ENCODE assay signal across 9 cellular contexts in the genomic region with DNA sequence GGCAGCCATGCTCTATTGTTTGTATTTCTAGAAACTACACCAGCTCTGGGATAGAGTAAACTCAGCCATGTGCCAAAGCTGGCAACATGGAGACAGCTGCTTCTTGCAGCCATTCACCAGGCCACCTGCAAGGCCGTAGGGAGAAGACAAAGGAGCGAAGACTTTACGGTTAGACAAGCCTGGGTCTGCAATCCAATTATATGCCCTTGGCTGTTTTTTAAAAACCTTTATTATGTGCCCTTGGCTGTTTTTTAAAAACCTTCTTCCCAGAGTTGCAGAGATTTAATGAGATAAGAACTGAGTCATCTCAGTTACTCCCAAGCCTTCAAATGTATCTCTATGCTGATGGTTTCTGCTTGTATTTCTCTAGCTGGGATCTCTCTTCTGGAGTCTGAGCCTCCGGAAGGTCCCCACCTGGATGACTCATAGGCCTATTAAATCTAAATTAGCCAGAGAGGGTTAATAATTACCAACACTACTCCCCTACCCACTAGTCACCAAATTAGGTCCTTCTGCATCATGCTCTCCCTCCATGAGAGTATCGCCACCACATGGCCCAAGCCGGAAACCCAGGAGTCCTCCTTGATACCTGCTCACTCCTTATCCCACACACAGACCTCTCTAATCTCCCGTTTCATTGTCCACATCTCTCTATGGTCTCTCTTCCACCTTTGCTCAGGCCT. TPM values are rescaled to one million over a fixed set of nuclear protein-coding genes. Genes with fewer than 3 reads are reported as not detected.
DNase-seq lines count a peak whose midpoint lies in the region; FAIRE-seq and TF ChIP-seq lines count a peak whose summit lies in the region.
"Had no signal": no experiment of that assay in that cellular context is flagged by ENCODE, and none has a peak within 500 bp of the region (broad histone marks: within the 10 kb centered on the region; RNA-seq: fewer than 3 reads in every experiment).

No MANE protein-coding gene starts in this region.

- no peaks in the 10 kb centered on the region for H3K4me1 ChIP-seq in parathyroid adenoma

- FAIRE-seq in GM12891 (lab: Jason Lieb, UNC), result no peak

- no peaks in the 10 kb centered on the region for H3K27me3 ChIP-seq in dorsolateral prefrontal cortex
- no peaks in the 10 kb centered on the region for H3K27me3 ChIP-seq in parathyroid adenoma (ENCODE audit: control insufficient read depth, insufficient read depth, low read length)

- peak overlapping the region in 43 of 59 donors; percentile 8 to 85 (median 62) for H3K27ac ChIP-seq in dorsolateral prefrontal cortex
- no peak overlapping the region for H3K27ac ChIP-seq in parathyroid adenoma

- H3K4me3 ChIP-seq in dorsolateral prefrontal cortex, result no peak overlapping the region
- H3K4me3 ChIP-seq in parathyroid adenoma (ENCODE audit: low read depth, low read length), result no peak overlapping the region

- intact Hi-C loops in dorsolateral prefrontal cortex (cut with DNase I), result no loop called here

- no peaks in the 10 kb centered on the region for H3K9me3 ChIP-seq in parathyroid adenoma (ENCODE audit: control insufficient read depth, low read length)

- no peaks in the 10 kb centered on the region for H3K36me3 ChIP-seq in parathyroid adenoma (ENCODE audit: control insufficient read depth, insufficient read depth, low read length)

- TF ChIP-seq CTCF in dorsolateral prefrontal cortex (IDR thresholded peaks at IDR 0.05 in 54 of 56, conservative IDR thresholded peaks at IDR 0.05 in 2 of 56; ENCODE audit: low read depth in 1 of 56, partially characterized antibody in 56 of 56) (no peak), parathyroid adenoma (IDR thresholded peaks at IDR 0.05) (peak; percentile 5)

- no peak overlapping the region for H3K9ac ChIP-seq in parathyroid adenoma

- TF ChIP-seq POLR2A in GM12891 (IDR thresholded peaks at IDR 0.05; ENCODE audit: low read depth, low read length), result no peak

- peak; percentile 42 for DNase-seq in NCI-H82 (lab: John Stamatoyannopoulos, UW)
- no peak for DNase-seq in NCI-H82 treated with DMSO at 0.1 percent for 48 hours (lab: John Stamatoyannopoulos, UW; ENCODE audit: unreplicated experiment)
- DNase-seq in HT-29 (ENCODE audit: low spot score), result peak; percentile 95
- DNase-seq in dorsolateral prefrontal cortex, result no peak
- no peak for DNase-seq in NCI-H2171 (lab: John Stamatoyannopoulos, UW)
- DNase-seq in GM12891 (ENCODE audit: insufficient read length, low spot score), result no peak
- DNase-seq in GM19238 (ENCODE audit: insufficient read length, low spot score), result no peak
- DNase-seq: stimulated activated CD4-positive, alpha-beta T cell treated with anti-CD3 and anti-CD28 coated beads, Interleukin-4, amount 100 ng/mL, for 1 hour had no signal

- H3K4me2 ChIP-seq in parathyroid adenoma (ENCODE audit: low read length), result no peak overlapping the region

- H2AFZ ChIP-seq in parathyroid adenoma, result peak overlapping the region; percentile 43

- H3K79me2 ChIP-seq in parathyroid adenoma, result no peaks in the 10 kb centered on the region

TF ChIP-seq in GM12891, 5 proteins besides CTCF, POLR2A, EP300 and RAD21:
- TF ChIP-seq POLR2AphosphoS5 (IDR thresholded peaks at IDR 0.05; ENCODE audit: low read depth, low read length) (no peak), TAF1 (IDR thresholded peaks at IDR 0.05; ENCODE audit: low read depth, low read length) (no peak), SPI1 (IDR thresholded peaks at IDR 0.05; ENCODE audit: low read depth, low read length) (no peak), POU2F2 (IDR thresholded peaks at IDR 0.05; ENCODE audit: low read depth, low read length) (no peak), PAX5 (IDR thresholded peaks at IDR 0.05; ENCODE audit: insufficient read depth, low read length, severe bottlenecking) (no peak)

RNA-seq across cellular contexts. Expression of gene DPP4, which starts 17.5 kb away (rescaled TPM):
- 12.7 and 19.0 TPM in 2 replicates for total RNA-seq in HT-29 (2014; rRNA removed; shearing (Covaris generic))
- 10 to 100 TPM in 4 of 120 experiments, 1 to 10 TPM in 116; 2.0 to 17.4 (median 5.3) TPM for total RNA-seq in dorsolateral prefrontal cortex
- 0.19 TPM for polyA plus RNA-seq in GM12891 (2012; ENCODE audit: low read depth, missing spikeins)

Comparison
In these comparisons a context has a peak if more than half of its experiments do, and no peak if none do; other contexts are left out.
1. DNase-seq: peak in NCI-H82 (single experiment) and HT-29 (single experiment); none in NCI-H82 treated with DMSO at 0.1 percent for 48 hours (single experiment), dorsolateral prefrontal cortex (0 of 10), NCI-H2171 (single experiment), GM12891 (single experiment) and GM19238 (single experiment).